1 cellular context compared by ENCODE assay signal in genomic region chr17:82418001-82418986, GRCh38.
TF ChIP-seq lines count a peak whose summit lies in the region.

HEXD (plus strand) TSS chr17:82418347; CDS start chr17:82419800, 1,453 bp downstream.
A gene with protein sequence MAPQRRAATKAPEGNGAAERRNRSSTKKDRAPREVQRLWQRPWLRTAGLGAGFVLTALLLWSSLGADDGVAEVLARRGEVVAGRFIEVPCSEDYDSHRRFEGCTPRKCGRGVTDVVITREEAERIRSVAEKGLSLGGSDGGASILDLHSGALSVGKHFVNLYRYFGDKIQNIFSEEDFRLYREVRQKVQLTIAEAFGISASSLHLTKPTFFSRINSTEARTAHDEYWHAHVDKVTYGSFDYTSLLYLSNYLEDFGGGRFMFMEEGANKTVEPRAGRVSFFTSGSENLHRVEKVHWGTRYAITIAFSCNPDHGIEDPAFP (minus strand): TSS chr17:82418586. CDS start chr17:82418485, 101 bp downstream.

TF ChIP-seq in K562, 482 proteins besides CTCF, POLR2A, EP300 and RAD21 (continued from another document and continues in another):
- no peak for TF ChIP-seq PREB (CRISPR knock-in tag; IDR thresholded peaks at IDR 0.05)
- TF ChIP-seq ATF1 (CRISPR knock-in tag; IDR thresholded peaks at IDR 0.05): no peak
- TF ChIP-seq ATF1 (tag; IDR thresholded peaks at IDR 0.05): no peak
- no peak for TF ChIP-seq NCOA6 (IDR thresholded peaks at IDR 0.05)
- no peak for TF ChIP-seq TEAD2 (tag; IDR thresholded peaks at IDR 0.05)
- TF ChIP-seq RHOXF2B (CRISPR knock-in tag; conservative IDR thresholded peaks at IDR 0.05): no peak
- TF ChIP-seq CEBPB (tag; IDR thresholded peaks at IDR 0.05): no peak
- TF ChIP-seq, protein P1, sequence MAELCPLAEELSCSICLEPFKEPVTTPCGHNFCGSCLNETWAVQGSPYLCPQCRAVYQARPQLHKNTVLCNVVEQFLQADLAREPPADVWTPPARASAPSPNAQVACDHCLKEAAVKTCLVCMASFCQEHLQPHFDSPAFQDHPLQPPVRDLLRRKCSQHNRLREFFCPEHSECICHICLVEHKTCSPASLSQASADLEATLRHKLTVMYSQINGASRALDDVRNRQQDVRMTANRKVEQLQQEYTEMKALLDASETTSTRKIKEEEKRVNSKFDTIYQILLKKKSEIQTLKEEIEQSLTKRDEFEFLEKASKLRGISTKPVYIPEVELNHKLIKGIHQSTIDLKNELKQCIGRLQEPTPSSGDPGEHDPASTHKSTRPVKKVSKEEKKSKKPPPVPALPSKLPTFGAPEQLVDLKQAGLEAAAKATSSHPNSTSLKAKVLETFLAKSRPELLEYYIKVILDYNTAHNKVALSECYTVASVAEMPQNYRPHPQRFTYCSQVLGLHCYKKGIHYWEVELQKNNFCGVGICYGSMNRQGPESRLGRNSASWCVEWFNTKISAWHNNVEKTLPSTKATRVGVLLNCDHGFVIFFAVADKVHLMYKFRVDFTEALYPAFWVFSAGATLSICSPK (IDR thresholded peaks at IDR 0.05; ENCODE audit: borderline replicate concordance): no peak
- TF ChIP-seq RB1 (IDR thresholded peaks at IDR 0.05; ENCODE audit: low read depth): peak; percentile 98
- TF ChIP-seq SFPQ (IDR thresholded peaks at IDR 0.05; ENCODE audit: low read depth, low read length): no peak
- TF ChIP-seq ZNF764 (CRISPR knock-in tag; IDR thresholded peaks at IDR 0.05; ENCODE audit: low read depth): no peak
- no peak for TF ChIP-seq ZNF354B (CRISPR knock-in tag; IDR thresholded peaks at IDR 0.05)
- TF ChIP-seq HNRNPLL (IDR thresholded peaks at IDR 0.05; ENCODE audit: low read depth, low read length, poor library complexity, severe bottlenecking): peak; percentile 35
- TF ChIP-seq RBM34 (IDR thresholded peaks at IDR 0.05; ENCODE audit: borderline replicate concordance, insufficient read depth, low read length): 0 out of 2 replicates have a peak, but pooled peaks have one; percentile 58
- TF ChIP-seq FOXA3 (CRISPR knock-in tag; conservative IDR thresholded peaks at IDR 0.05 in 1 of 2, IDR thresholded peaks at IDR 0.05 in 1 of 2): peak in 1 of 2 experiments; percentile 65; a peak in 2 of 4 replicates
- TF ChIP-seq RNF219 (CRISPR knock-in tag; IDR thresholded peaks at IDR 0.05): no peak
- TF ChIP-seq, protein P2, sequence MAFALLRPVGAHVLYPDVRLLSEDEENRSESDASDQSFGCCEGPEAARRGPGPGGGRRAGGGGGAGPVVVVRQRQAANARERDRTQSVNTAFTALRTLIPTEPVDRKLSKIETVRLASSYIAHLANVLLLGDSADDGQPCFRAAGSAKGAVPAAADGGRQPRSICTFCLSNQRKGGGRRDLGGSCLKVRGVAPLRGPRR (CRISPR knock-in tag; IDR thresholded peaks at IDR 0.05): no peak
- no peak for TF ChIP-seq SETDB1 (IDR thresholded peaks at IDR 0.05; ENCODE audit: low read length)
- TF ChIP-seq CREB1 (IDR thresholded peaks at IDR 0.05): peak; percentile 65; the same call in 1 of the 2 replicates
- TF ChIP-seq CREB1 (CRISPR knock-in tag; IDR thresholded peaks at IDR 0.05): no peak; the same call in 1 of the 2 replicates
- TF ChIP-seq ZNF217 (CRISPR knock-in tag; IDR thresholded peaks at IDR 0.05): no peak
- TF ChIP-seq ZMIZ1 (IDR thresholded peaks at IDR 0.05; ENCODE audit: low read depth in 2 of 2, low read length in 2 of 2): peak in 1 of 2 experiments; percentile 97; a peak in 2 of 4 replicates
- TF ChIP-seq HDAC1 (IDR thresholded peaks at IDR 0.05): no peak; a peak in 1 of 4 replicates
- peak; percentile 96 for TF ChIP-seq CTBP1 (IDR thresholded peaks at IDR 0.05; ENCODE audit: borderline replicate concordance)
- TF ChIP-seq STAT6 (CRISPR knock-in tag; IDR thresholded peaks at IDR 0.05): no peak
- TF ChIP-seq, protein P3, sequence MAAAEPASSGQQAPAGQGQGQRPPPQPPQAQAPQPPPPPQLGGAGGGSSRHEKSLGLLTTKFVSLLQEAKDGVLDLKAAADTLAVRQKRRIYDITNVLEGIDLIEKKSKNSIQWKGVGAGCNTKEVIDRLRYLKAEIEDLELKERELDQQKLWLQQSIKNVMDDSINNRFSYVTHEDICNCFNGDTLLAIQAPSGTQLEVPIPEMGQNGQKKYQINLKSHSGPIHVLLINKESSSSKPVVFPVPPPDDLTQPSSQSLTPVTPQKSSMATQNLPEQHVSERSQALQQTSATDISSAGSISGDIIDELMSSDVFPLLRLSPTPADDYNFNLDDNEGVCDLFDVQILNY (CRISPR knock-in tag; IDR thresholded peaks at IDR 0.05): no peak
- TF ChIP-seq KDM5B (IDR thresholded peaks at IDR 0.05; ENCODE audit: insufficient replicate concordance, low read depth, low read length): peak; percentile 66
- no peak for TF ChIP-seq COPS2 (conservative IDR thresholded peaks at IDR 0.05)
- TF ChIP-seq ZNF174 (CRISPR knock-in tag; IDR thresholded peaks at IDR 0.05): no peak
- peak; percentile 73 for TF ChIP-seq NEUROD1 (IDR thresholded peaks at IDR 0.05; ENCODE audit: borderline replicate concordance, low read depth, low read length, partially characterized antibody)
- peak; percentile 48 for TF ChIP-seq FIP1L1 (IDR thresholded peaks at IDR 0.05; ENCODE audit: low read depth, low read length, poor library complexity, severe bottlenecking)
- TF ChIP-seq PRMT5 (CRISPR knock-in tag; IDR thresholded peaks at IDR 0.05): no peak
- peak; percentile 44; the same call in 1 of the 2 replicates for TF ChIP-seq MBD2 (IDR thresholded peaks at IDR 0.05; ENCODE audit: borderline replicate concordance, low read depth)
- peak; percentile 94 for TF ChIP-seq ZBTB9 (CRISPR knock-in tag; IDR thresholded peaks at IDR 0.05)
- 0 out of 2 replicates have a peak, but pooled peaks have one; percentile 19 for TF ChIP-seq ATF6 (CRISPR knock-in tag; IDR thresholded peaks at IDR 0.05)
